1 cellular context compared by ENCODE assay signal in the genomic region with DNA sequence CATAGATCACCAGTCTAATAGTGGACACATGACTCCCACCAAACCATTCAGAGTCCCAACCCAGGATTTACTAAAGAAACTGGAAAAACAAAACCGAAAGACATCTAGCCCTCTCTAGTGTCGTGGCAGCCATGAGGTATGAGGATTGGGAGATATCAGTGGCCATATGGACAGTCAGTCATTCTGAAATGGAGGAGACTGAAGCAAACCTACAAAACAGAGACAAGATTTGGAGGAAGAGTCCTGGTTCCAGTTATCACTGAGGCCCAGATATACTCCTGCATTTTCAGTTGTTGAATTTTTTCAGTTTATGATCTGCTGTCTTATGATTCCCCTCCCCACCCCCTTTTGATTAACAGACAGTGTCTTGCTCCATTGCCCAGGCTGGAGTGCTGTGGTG.
TF ChIP-seq lines count a peak whose summit lies in the region.

No MANE protein-coding gene starts in this region.

TF ChIP-seq in K562, 482 proteins besides CTCF, POLR2A, EP300 and RAD21 (continued from another document):
- TF ChIP-seq, protein P1, sequence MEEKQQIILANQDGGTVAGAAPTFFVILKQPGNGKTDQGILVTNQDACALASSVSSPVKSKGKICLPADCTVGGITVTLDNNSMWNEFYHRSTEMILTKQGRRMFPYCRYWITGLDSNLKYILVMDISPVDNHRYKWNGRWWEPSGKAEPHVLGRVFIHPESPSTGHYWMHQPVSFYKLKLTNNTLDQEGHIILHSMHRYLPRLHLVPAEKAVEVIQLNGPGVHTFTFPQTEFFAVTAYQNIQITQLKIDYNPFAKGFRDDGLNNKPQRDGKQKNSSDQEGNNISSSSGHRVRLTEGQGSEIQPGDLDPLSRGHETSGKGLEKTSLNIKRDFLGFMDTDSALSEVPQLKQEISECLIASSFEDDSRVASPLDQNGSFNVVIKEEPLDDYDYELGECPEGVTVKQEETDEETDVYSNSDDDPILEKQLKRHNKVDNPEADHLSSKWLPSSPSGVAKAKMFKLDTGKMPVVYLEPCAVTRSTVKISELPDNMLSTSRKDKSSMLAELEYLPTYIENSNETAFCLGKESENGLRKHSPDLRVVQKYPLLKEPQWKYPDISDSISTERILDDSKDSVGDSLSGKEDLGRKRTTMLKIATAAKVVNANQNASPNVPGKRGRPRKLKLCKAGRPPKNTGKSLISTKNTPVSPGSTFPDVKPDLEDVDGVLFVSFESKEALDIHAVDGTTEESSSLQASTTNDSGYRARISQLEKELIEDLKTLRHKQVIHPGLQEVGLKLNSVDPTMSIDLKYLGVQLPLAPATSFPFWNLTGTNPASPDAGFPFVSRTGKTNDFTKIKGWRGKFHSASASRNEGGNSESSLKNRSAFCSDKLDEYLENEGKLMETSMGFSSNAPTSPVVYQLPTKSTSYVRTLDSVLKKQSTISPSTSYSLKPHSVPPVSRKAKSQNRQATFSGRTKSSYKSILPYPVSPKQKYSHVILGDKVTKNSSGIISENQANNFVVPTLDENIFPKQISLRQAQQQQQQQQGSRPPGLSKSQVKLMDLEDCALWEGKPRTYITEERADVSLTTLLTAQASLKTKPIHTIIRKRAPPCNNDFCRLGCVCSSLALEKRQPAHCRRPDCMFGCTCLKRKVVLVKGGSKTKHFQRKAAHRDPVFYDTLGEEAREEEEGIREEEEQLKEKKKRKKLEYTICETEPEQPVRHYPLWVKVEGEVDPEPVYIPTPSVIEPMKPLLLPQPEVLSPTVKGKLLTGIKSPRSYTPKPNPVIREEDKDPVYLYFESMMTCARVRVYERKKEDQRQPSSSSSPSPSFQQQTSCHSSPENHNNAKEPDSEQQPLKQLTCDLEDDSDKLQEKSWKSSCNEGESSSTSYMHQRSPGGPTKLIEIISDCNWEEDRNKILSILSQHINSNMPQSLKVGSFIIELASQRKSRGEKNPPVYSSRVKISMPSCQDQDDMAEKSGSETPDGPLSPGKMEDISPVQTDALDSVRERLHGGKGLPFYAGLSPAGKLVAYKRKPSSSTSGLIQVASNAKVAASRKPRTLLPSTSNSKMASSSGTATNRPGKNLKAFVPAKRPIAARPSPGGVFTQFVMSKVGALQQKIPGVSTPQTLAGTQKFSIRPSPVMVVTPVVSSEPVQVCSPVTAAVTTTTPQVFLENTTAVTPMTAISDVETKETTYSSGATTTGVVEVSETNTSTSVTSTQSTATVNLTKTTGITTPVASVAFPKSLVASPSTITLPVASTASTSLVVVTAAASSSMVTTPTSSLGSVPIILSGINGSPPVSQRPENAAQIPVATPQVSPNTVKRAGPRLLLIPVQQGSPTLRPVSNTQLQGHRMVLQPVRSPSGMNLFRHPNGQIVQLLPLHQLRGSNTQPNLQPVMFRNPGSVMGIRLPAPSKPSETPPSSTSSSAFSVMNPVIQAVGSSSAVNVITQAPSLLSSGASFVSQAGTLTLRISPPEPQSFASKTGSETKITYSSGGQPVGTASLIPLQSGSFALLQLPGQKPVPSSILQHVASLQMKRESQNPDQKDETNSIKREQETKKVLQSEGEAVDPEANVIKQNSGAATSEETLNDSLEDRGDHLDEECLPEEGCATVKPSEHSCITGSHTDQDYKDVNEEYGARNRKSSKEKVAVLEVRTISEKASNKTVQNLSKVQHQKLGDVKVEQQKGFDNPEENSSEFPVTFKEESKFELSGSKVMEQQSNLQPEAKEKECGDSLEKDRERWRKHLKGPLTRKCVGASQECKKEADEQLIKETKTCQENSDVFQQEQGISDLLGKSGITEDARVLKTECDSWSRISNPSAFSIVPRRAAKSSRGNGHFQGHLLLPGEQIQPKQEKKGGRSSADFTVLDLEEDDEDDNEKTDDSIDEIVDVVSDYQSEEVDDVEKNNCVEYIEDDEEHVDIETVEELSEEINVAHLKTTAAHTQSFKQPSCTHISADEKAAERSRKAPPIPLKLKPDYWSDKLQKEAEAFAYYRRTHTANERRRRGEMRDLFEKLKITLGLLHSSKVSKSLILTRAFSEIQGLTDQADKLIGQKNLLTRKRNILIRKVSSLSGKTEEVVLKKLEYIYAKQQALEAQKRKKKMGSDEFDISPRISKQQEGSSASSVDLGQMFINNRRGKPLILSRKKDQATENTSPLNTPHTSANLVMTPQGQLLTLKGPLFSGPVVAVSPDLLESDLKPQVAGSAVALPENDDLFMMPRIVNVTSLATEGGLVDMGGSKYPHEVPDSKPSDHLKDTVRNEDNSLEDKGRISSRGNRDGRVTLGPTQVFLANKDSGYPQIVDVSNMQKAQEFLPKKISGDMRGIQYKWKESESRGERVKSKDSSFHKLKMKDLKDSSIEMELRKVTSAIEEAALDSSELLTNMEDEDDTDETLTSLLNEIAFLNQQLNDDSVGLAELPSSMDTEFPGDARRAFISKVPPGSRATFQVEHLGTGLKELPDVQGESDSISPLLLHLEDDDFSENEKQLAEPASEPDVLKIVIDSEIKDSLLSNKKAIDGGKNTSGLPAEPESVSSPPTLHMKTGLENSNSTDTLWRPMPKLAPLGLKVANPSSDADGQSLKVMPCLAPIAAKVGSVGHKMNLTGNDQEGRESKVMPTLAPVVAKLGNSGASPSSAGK (IDR thresholded peaks at IDR 0.05): peak; percentile 44; the same call in 1 of the 2 replicates
- TF ChIP-seq POLR2AphosphoS5 (IDR thresholded peaks at IDR 0.05; ENCODE audit: control insufficient read depth, insufficient read depth, low read depth, low read length) (no peak), HOXB6 (CRISPR knock-in tag; IDR thresholded peaks at IDR 0.05; ENCODE audit: borderline replicate concordance) (no peak), RBBP5 (IDR thresholded peaks at IDR 0.05; ENCODE audit: borderline replicate concordance, insufficient read depth, low read length, poor library complexity, severe bottlenecking) (no peak), TAL1 (IDR thresholded peaks at IDR 0.05) (peak; percentile 51; the same call in 1 of the 2 replicates), CREM (IDR thresholded peaks at IDR 0.05; ENCODE audit: low read depth) (no peak), PHB (CRISPR knock-in tag; IDR thresholded peaks at IDR 0.05) (no peak), ZBTB26 (CRISPR knock-in tag; IDR thresholded peaks at IDR 0.05) (no peak), NR1H2 (CRISPR knock-in tag; IDR thresholded peaks at IDR 0.05) (no peak), ATF2 (CRISPR knock-in tag; IDR thresholded peaks at IDR 0.05) (no peak), DPF2 (IDR thresholded peaks at IDR 0.05) (0 out of 2 replicates have a peak, but pooled peaks have one; percentile 35), ZBTB1 (CRISPR knock-in tag; IDR thresholded peaks at IDR 0.05; ENCODE audit: borderline replicate concordance, low read depth) (no peak), E2F5 (CRISPR knock-in tag; IDR thresholded peaks at IDR 0.05) (no peak), BCLAF1 (IDR thresholded peaks at IDR 0.05; ENCODE audit: borderline replicate concordance in 1 of 2, control insufficient read depth in 1 of 2, low read depth in 2 of 2, low read length in 1 of 2) (no peak), TCF3 (CRISPR knock-in tag; IDR thresholded peaks at IDR 0.05) (peak; percentile 36)
- TF ChIP-seq, protein P2, sequence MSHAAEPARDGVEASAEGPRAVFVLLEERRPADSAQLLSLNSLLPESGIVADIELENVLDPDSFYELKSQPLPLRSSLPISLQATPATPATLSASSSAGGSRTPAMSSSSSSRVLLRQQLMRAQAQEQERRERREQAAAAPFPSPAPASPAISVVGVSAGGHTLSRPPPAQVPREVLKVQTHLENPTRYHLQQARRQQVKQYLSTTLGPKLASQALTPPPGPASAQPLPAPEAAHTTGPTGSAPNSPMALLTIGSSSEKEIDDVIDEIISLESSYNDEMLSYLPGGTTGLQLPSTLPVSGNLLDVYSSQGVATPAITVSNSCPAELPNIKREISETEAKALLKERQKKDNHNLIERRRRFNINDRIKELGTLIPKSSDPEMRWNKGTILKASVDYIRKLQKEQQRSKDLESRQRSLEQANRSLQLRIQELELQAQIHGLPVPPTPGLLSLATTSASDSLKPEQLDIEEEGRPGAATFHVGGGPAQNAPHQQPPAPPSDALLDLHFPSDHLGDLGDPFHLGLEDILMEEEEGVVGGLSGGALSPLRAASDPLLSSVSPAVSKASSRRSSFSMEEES (CRISPR knock-in tag; IDR thresholded peaks at IDR 0.05): no peak
